In genomic region chr6:157034433-157035230, GRCh38 we compare ENCODE assay signal across 8 cellular contexts.
DNase-seq lines count a peak whose midpoint lies in the region; ATAC-seq and TF ChIP-seq lines count a peak whose summit lies in the region.

No MANE protein-coding gene starts in this region.

- H3K79me1 ChIP-seq in neuronal stem cell (ENCODE audit: low read depth, low read length): peaks cover 3% of the 10 kb centered on the region

- no peak overlapping the region for H2AFZ ChIP-seq in neuronal stem cell (ENCODE audit: low read length)

- H2BK15ac ChIP-seq in neuronal stem cell (ENCODE audit: low read length): no peak overlapping the region

- peaks cover 22 to 38% (median 27%) of the 10 kb centered on the region in 7 donors for H3K4me1 Mint-ChIP-seq in naive thymus-derived CD4-positive, alpha-beta T cell

- intact Hi-C loops in dorsolateral prefrontal cortex (cut with DNase I): no loop called here
- intact Hi-C loops in naive thymus-derived CD4-positive, alpha-beta T cell (cut with micrococcal nuclease): loop anchor here (1.0 to 5.0 kb wide), 6 partner anchors 12 to 240 kb away; no protein-coding TSS in a partner anchor

- peaks cover 0 to 4% (median 0%) of the 10 kb centered on the region in 3 experiments for H3K36me3 ChIP-seq in naive thymus-derived CD4-positive, alpha-beta T cell (ENCODE audit: control insufficient read depth in 2 of 3, insufficient read depth in 3 of 3, low read length in 3 of 3)
- no peaks in the 10 kb centered on the region for H3K36me3 ChIP-seq in neuronal stem cell (replicated peaks in 1 of 2; ENCODE audit: control insufficient read depth in 2 of 2, insufficient read depth in 2 of 2, low read length in 2 of 2)

- no peak overlapping the region for H3K18ac ChIP-seq in neuronal stem cell (ENCODE audit: low read length)

- no peak overlapping the region for H2BK12ac ChIP-seq in neuronal stem cell (ENCODE audit: low read length)

- no peak overlapping the region for H3K14ac ChIP-seq in neuronal stem cell (ENCODE audit: low read length)

- peak overlapping the region; percentile 44 to 95 (median 84) for H3K27ac Mint-ChIP-seq in naive thymus-derived CD4-positive, alpha-beta T cell

- no peaks in the 10 kb centered on the region for H3K27me3 Mint-ChIP-seq in naive thymus-derived CD4-positive, alpha-beta T cell

- H2AK5ac ChIP-seq in neuronal stem cell (ENCODE audit: low read depth, low read length): no peak overlapping the region

- no peak overlapping the region for H2BK120ac ChIP-seq in neuronal stem cell (ENCODE audit: low read depth, low read length)

- no peak overlapping the region for H2BK5ac ChIP-seq in neuronal stem cell (ENCODE audit: low read length)

- TF ChIP-seq CTCF in RWPE1 (conservative IDR thresholded peaks at IDR 0.05; ENCODE audit: low read depth): peak; percentile 72
- peak; percentile 20 to 67 (median 53) for TF ChIP-seq CTCF in dorsolateral prefrontal cortex (IDR thresholded peaks at IDR 0.05 in 54 of 56, conservative IDR thresholded peaks at IDR 0.05 in 2 of 56; ENCODE audit: low read depth in 1 of 56, partially characterized antibody in 56 of 56)

- ATAC-seq in naive thymus-derived CD4-positive, alpha-beta T cell: peak; percentile 85
- ATAC-seq in HG03457 (IDR thresholded peaks at IDR 0.05; ENCODE audit: unreplicated experiment) (no peak), GM19452 (IDR thresholded peaks at IDR 0.05; ENCODE audit: unreplicated experiment) (no peak)

- no peak overlapping the region for H3K4ac ChIP-seq in neuronal stem cell (ENCODE audit: low read length)

- no peak for TF ChIP-seq EP300 in Ishikawa (IDR thresholded peaks at IDR 0.05; ENCODE audit: borderline replicate concordance)

- peak overlapping the region in 11 of 59 donors; percentile 2 to 69 (median 40) for H3K4me3 ChIP-seq in dorsolateral prefrontal cortex
- no peak overlapping the region for H3K4me3 ChIP-seq in naive thymus-derived CD4-positive, alpha-beta T cell (ENCODE audit: low read length)
- no peak overlapping the region for H3K4me3 ChIP-seq in neuronal stem cell (ENCODE audit: low read length in 2 of 2)

- H4K91ac ChIP-seq in neuronal stem cell (ENCODE audit: low read depth, low read length, poor library complexity): no peak overlapping the region

- H3K4me3 Mint-ChIP-seq in naive thymus-derived CD4-positive, alpha-beta T cell: peak overlapping the region; percentile 44 to 99 (median 84)

- H3K36me3 Mint-ChIP-seq in naive thymus-derived CD4-positive, alpha-beta T cell: peaks cover 0 to 4% (median 0%) of the 10 kb centered on the region in 5 donors

- no peak overlapping the region for H4K8ac ChIP-seq in neuronal stem cell (ENCODE audit: low read depth, low read length)

- POLR2A ChIA-PET in RWPE1 (lab: Yijun Ruan, JAX; ENCODE audit: low non-redundant PET): no interaction called here
- POLR2A ChIA-PET in naive thymus-derived CD4-positive, alpha-beta T cell (lab: Charles Lee): interaction anchor here (1.1 to 3.7 kb wide), 5 partner anchors 10 to 639 kb away, joined by 3 to 28 read pairs (median 5); no protein-coding TSS in a partner anchor

- peak; percentile 69 for TF ChIP-seq RAD21 in Ishikawa (IDR thresholded peaks at IDR 0.05; ENCODE audit: low read depth)

- H3K27ac ChIP-seq in RWPE1 (no peak overlapping the region), dorsolateral prefrontal cortex (peak overlapping the region in 56 of 59 donors; percentile 57 to 96 (median 85)), neuronal stem cell (replicated peaks; ENCODE audit: low read length) (no peak overlapping the region)
- H3K27ac ChIP-seq in naive thymus-derived CD4-positive, alpha-beta T cell (ENCODE audit: low read depth, low read length): peak overlapping the region; percentile 77

- no peak overlapping the region for H3K9ac ChIP-seq in neuronal stem cell (ENCODE audit: low read depth, low read length, poor library complexity)

- CTCF ChIA-PET in RWPE1 (lab: Yijun Ruan, JAX): interaction anchor here (0.6 to 2.0 kb wide), 9 partner anchors 9 to 877 kb away, joined by 3 to 8 read pairs (median 3); no protein-coding TSS in a partner anchor
- CTCF ChIA-PET in naive thymus-derived CD4-positive, alpha-beta T cell (lab: Charles Lee): interaction anchor here (0.7 to 1.9 kb wide), 8 partner anchors 14 to 1707 kb away, joined by 3 to 6 read pairs (median 4); no protein-coding TSS in a partner anchor

- H3K9me3 ChIP-seq in naive thymus-derived CD4-positive, alpha-beta T cell (ENCODE audit: control insufficient read depth in 2 of 3, low read length in 3 of 3): no peaks in the 10 kb centered on the region
- no peaks in the 10 kb centered on the region for H3K9me3 ChIP-seq in neuronal stem cell (replicated peaks in 1 of 2; ENCODE audit: control insufficient read depth in 2 of 2, insufficient read depth in 1 of 2, low read depth in 1 of 2, low read length in 2 of 2)

- H3K27me3 ChIP-seq in dorsolateral prefrontal cortex: no peaks in the 10 kb centered on the region
- H3K27me3 ChIP-seq in naive thymus-derived CD4-positive, alpha-beta T cell (ENCODE audit: control insufficient read depth in 2 of 2, insufficient read depth in 2 of 2, low read length in 2 of 2): no peaks in the 10 kb centered on the region
- no peaks in the 10 kb centered on the region for H3K27me3 ChIP-seq in neuronal stem cell (ENCODE audit: control insufficient read depth in 3 of 3, insufficient read depth in 3 of 3, low read depth in 1 of 3, low read length in 3 of 3)

- H3K23ac ChIP-seq in neuronal stem cell (ENCODE audit: low read depth, low read length, poor library complexity): no peak overlapping the region

- H3K9me3 Mint-ChIP-seq in naive thymus-derived CD4-positive, alpha-beta T cell: no peaks in the 10 kb centered on the region

- peaks cover 6 to 20% of the 10 kb centered on the region in 2 donors for H3K4me1 ChIP-seq in naive thymus-derived CD4-positive, alpha-beta T cell (ENCODE audit: control insufficient read depth in 2 of 2, insufficient read depth in 2 of 2, low read length in 2 of 2)
- H3K4me1 ChIP-seq in neuronal stem cell (ENCODE audit: control insufficient read depth in 2 of 2, insufficient read depth in 1 of 2, low read depth in 1 of 2, low read length in 2 of 2): peaks cover 2 to 6% of the 10 kb centered on the region in 2 donors

- H3K4me2 ChIP-seq in neuronal stem cell (ENCODE audit: insufficient read depth, low read length, poor library complexity, severe bottlenecking): no peak overlapping the region

- DNase-seq in GM03348 (ENCODE audit: low spot score) (peak; percentile 36), RWPE1 (ENCODE audit: low spot score) (peak; percentile 68), dorsolateral prefrontal cortex (no peak), neuronal stem cell (ENCODE audit: low spot score) (no peak)
- peak in 6 of 9 donors; percentile 43 to 57 (median 52) for DNase-seq in naive thymus-derived CD4-positive, alpha-beta T cell

- whole genome bisulfite sequencing in neuronal stem cell (ENCODE audit: extremely low coverage in 2 of 2, insufficient read length in 2 of 2, insufficient replicate concordance in 1 of 2), 2 donors: no CpG with 5 or more reads among the region's 6 CpGs

TF ChIP-seq in Ishikawa, 13 proteins besides CTCF, POLR2A, EP300 and RAD21:
- TF ChIP-seq USF1 (IDR thresholded peaks at IDR 0.05) (no peak), CEBPB (IDR thresholded peaks at IDR 0.05) (no peak), TAF1 (IDR thresholded peaks at IDR 0.05; ENCODE audit: low read depth) (no peak), YY1 (IDR thresholded peaks at IDR 0.05; ENCODE audit: low read depth) (no peak), FOXM1 (IDR thresholded peaks at IDR 0.05; ENCODE audit: borderline replicate concordance, low read depth) (no peak), NFIC (IDR thresholded peaks at IDR 0.05) (no peak), MAX (IDR thresholded peaks at IDR 0.05) (no peak)

Comparison
In these comparisons a context has a peak if more than half of its experiments do, and no peak if none do; other contexts are left out.
1. DNase-seq: peak in GM03348 (single experiment), RWPE1 (single experiment) and naive thymus-derived CD4-positive, alpha-beta T cell (6 of 9); none in dorsolateral prefrontal cortex (0 of 10) and neuronal stem cell (single experiment).
2. H3K27ac ChIP-seq: peak in dorsolateral prefrontal cortex (56 of 59) and naive thymus-derived CD4-positive, alpha-beta T cell (single experiment); none in RWPE1 (single experiment) and neuronal stem cell (single experiment).
3. intact Hi-C loops: an anchor here in naive thymus-derived CD4-positive, alpha-beta T cell (1.0 to 5.0 kb wide); none called in dorsolateral prefrontal cortex.